In genomic region chr9:97511762-97512429, GRCh38 we compare ENCODE assay signal across 14 cellular contexts. TPM values are rescaled to one million over a fixed set of nuclear protein-coding genes. Genes with fewer than 3 reads are reported as not detected.
DNase-seq lines count a peak whose midpoint lies in the region; ATAC-seq and TF ChIP-seq lines count a peak whose summit lies in the region.
"Had no signal": no experiment of that assay in that cellular context is flagged by ENCODE, and none has a peak within 500 bp of the region (broad histone marks: within the 10 kb centered on the region; RNA-seq: fewer than 3 reads in every experiment).

No MANE protein-coding gene starts in this region.

- H3K4me3 ChIP-seq in left ventricle myocardium inferior (no peak overlapping the region), endodermal cell (ENCODE audit: low read length) (no peak overlapping the region), uterus (no peak overlapping the region)
- H3K4me3 ChIP-seq: ovary had no signal

- H3K27me3 ChIP-seq in left ventricle myocardium inferior (ENCODE audit: low read depth) (no peaks in the 10 kb centered on the region), endodermal cell (ENCODE audit: control insufficient read depth, insufficient read depth, low read length, poor library complexity, severe bottlenecking) (no peaks in the 10 kb centered on the region), uterus (no peaks in the 10 kb centered on the region)
- H3K27me3 ChIP-seq: BE2C, ovary had no signal

- H3K4me3 Mint-ChIP-seq in endodermal cell, result no peak overlapping the region

- H3K4me1 Mint-ChIP-seq in endodermal cell, result peaks cover 3% of the 10 kb centered on the region

- H3K27ac ChIP-seq in left ventricle myocardium inferior (replicated peaks) (peak overlapping the region; percentile 25), endodermal cell (ENCODE audit: low read depth, low read length) (no peak overlapping the region), uterus (peak overlapping the region; percentile 63 to 84)
- H3K27ac ChIP-seq: ovary, VCaP had no signal

- H3K9me3 ChIP-seq in left ventricle myocardium inferior (replicated peaks) (no peaks in the 10 kb centered on the region), endodermal cell (ENCODE audit: control insufficient read depth, low read length) (no peaks in the 10 kb centered on the region), uterus (no peaks in the 10 kb centered on the region)
- H3K9me3 ChIP-seq: BE2C, ovary had no signal

- H3K27ac Mint-ChIP-seq in endodermal cell, result no peak overlapping the region

- no peak for DNase-seq in left ventricle myocardium inferior
- DNase-seq in left cardiac atrium, result no peak
- DNase-seq in M059J (ENCODE audit: low read depth), result peak; percentile 89
- peak; percentile 3 for DNase-seq in endodermal cell
- no peak for DNase-seq in uterus
- DNase-seq in amygdala (lab: John Stamatoyannopoulos, UW), result no peak
- DNase-seq in NCI-H1694 (lab: John Stamatoyannopoulos, UW), result no peak
- DNase-seq: activated T-cell treated with anti-CD3 and anti-CD28 coated beads, Interleukin-2, amount 50 U/mL, for 1 hour; BE2C; GDM1; NCI-H446 had no signal

- H3K9me3 Mint-ChIP-seq in endodermal cell, result no peaks in the 10 kb centered on the region

- WGBS in endodermal cell (ENCODE audit: insufficient coverage in 1 of 2, insufficient read length in 1 of 2), 2 experiments, result 92% methylated on average over 3 to 5 of the region's 5 CpGs

- H3K27me3 Mint-ChIP-seq in endodermal cell (ENCODE audit: insufficient read depth), result no peaks in the 10 kb centered on the region

- peaks cover 5% of the 10 kb centered on the region for H3K36me3 Mint-ChIP-seq in endodermal cell (ENCODE audit: low read depth)

- TF ChIP-seq CTCF in left ventricle myocardium inferior (IDR thresholded peaks at IDR 0.05; ENCODE audit: borderline replicate concordance) (no peak), endodermal cell (conservative IDR thresholded peaks at IDR 0.05) (no peak), uterus (IDR thresholded peaks at IDR 0.05) (no peak)

- H3K4me1 ChIP-seq in left ventricle myocardium inferior (peaks cover 84% of the 10 kb centered on the region), endodermal cell (ENCODE audit: control insufficient read depth, insufficient read depth, low read length) (no peaks in the 10 kb centered on the region), uterus (peaks cover 0 to 2% of the 10 kb centered on the region in 2 donors)

- no peak for ATAC-seq in left cardiac atrium
- ATAC-seq in HG03460 (IDR thresholded peaks at IDR 0.05; ENCODE audit: unreplicated experiment), result no peak

- H3K36me3 ChIP-seq in left ventricle myocardium inferior, result peaks cover 7% of the 10 kb centered on the region
- H3K36me3 ChIP-seq in endodermal cell (ENCODE audit: control insufficient read depth, insufficient read depth, low read length), result no peaks in the 10 kb centered on the region
- no peaks in the 10 kb centered on the region for H3K36me3 ChIP-seq in uterus
- H3K36me3 ChIP-seq: ovary had no signal

- H3K9ac ChIP-seq in endodermal cell (ENCODE audit: extremely low read depth, low read length, poor library complexity, severe bottlenecking), result no peak overlapping the region

- intact Hi-C loops in left ventricle myocardium inferior (cut with micrococcal nuclease) (no loop called here), left cardiac atrium (cut with DNase I) (no loop called here), uterus (cut with DNase I; ENCODE audit: low total_unique reads) (no loop called here)

- TF ChIP-seq POLR2A in uterus (IDR thresholded peaks at IDR 0.05), result no peak

RNA-seq across cellular contexts. Expression of gene TMOD1, which starts 10.4 kb away (rescaled TPM):
- total RNA-seq in left ventricle myocardium inferior (186 TPM), left cardiac atrium (100 to 1,000 TPM; 142 to 149 TPM), endodermal cell (1 to 10 TPM; 3.6 to 7.1 TPM), uterus (10 to 100 TPM in 3 of 4 donors, 1 to 10 TPM in 1; 5.9 to 93.7 (median 22.2) TPM)
- 0.84 and 2.4 TPM in 2 replicates for total RNA-seq in M059J (2014; rRNA removed; shearing (Covaris generic))
- polyA plus RNA-seq in endodermal cell (2013, experiment 1 of 2), result 1.9 TPM
- polyA plus RNA-seq in endodermal cell (2013, experiment 2 of 2), result 2.6 TPM

Comparison
In these comparisons a context has a peak if more than half of its experiments do, and no peak if none do; other contexts are left out.
1. DNase-seq: peak in M059J (single experiment) and endodermal cell (single experiment); none in left ventricle myocardium inferior (single experiment), left cardiac atrium (single experiment), uterus (0 of 2), amygdala (0 of 56) and NCI-H1694 (single experiment).